ENCODE assay signal across 1 cellular context in genomic region chr22:38201718-38202436, GRCh38.
A peak's percentile ranks its signal among the peaks of the same experiment; 100 is the strongest.
TF ChIP-seq lines count a peak whose summit lies in the region.

MAFF (plus strand) TSS chr22:38201994; CDS start chr22:38213854, 11,860 bp downstream.

TF ChIP-seq in HepG2, 621 proteins besides CTCF, POLR2A, EP300 and RAD21 (continued from another document and continues in another):
- peak; percentile 72; the same call in 1 of the 2 replicates for TF ChIP-seq HMGXB3 (CRISPR knock-in tag; IDR thresholded peaks at IDR 0.05; ENCODE audit: borderline replicate concordance)
- no peak for TF ChIP-seq ZNF570 (CRISPR knock-in tag; IDR thresholded peaks at IDR 0.05; ENCODE audit: borderline replicate concordance)
- no peak for TF ChIP-seq TOE1 (CRISPR knock-in tag; IDR thresholded peaks at IDR 0.05)
- no peak for TF ChIP-seq JUNB (CRISPR knock-in tag; IDR thresholded peaks at IDR 0.05; ENCODE audit: borderline replicate concordance)
- peak; percentile 68; the same call in 1 of the 2 replicates for TF ChIP-seq MYPOP (CRISPR knock-in tag; IDR thresholded peaks at IDR 0.05)
- TF ChIP-seq ZNF343 (CRISPR knock-in tag; IDR thresholded peaks at IDR 0.05) = no peak
- no peak for TF ChIP-seq SNAPC2 (CRISPR knock-in tag; IDR thresholded peaks at IDR 0.05)
- peak; percentile 69 for TF ChIP-seq PHF8 (CRISPR knock-in tag; IDR thresholded peaks at IDR 0.05)
- no peak for TF ChIP-seq AGO1 (IDR thresholded peaks at IDR 0.05; ENCODE audit: low read depth, low read length, poor library complexity, severe bottlenecking)
- no peak for TF ChIP-seq HNF4G (IDR thresholded peaks at IDR 0.05; ENCODE audit: borderline replicate concordance, low read depth, low read length)
- no peak for TF ChIP-seq HNF4G (CRISPR knock-in tag; IDR thresholded peaks at IDR 0.05; ENCODE audit: borderline replicate concordance, low read depth)
- no peak for TF ChIP-seq PITX1 (CRISPR knock-in tag; IDR thresholded peaks at IDR 0.05)
- peak; percentile 52; the same call in 1 of the 2 replicates for TF ChIP-seq GATAD1 (CRISPR knock-in tag; IDR thresholded peaks at IDR 0.05)
- TF ChIP-seq ZMYM4 (CRISPR knock-in tag; IDR thresholded peaks at IDR 0.05) = peak; percentile 18; the same call in 1 of the 2 replicates
- TF ChIP-seq ZNF883 (CRISPR knock-in tag; IDR thresholded peaks at IDR 0.05; ENCODE audit: not compliant biosample characterization) = no peak
- TF ChIP-seq ZNF329 (CRISPR knock-in tag; IDR thresholded peaks at IDR 0.05; ENCODE audit: low read depth) = no peak
- no peak for TF ChIP-seq TAF15 (IDR thresholded peaks at IDR 0.05; ENCODE audit: low read depth, low read length, poor library complexity, severe bottlenecking)
- TF ChIP-seq, protein P1, sequence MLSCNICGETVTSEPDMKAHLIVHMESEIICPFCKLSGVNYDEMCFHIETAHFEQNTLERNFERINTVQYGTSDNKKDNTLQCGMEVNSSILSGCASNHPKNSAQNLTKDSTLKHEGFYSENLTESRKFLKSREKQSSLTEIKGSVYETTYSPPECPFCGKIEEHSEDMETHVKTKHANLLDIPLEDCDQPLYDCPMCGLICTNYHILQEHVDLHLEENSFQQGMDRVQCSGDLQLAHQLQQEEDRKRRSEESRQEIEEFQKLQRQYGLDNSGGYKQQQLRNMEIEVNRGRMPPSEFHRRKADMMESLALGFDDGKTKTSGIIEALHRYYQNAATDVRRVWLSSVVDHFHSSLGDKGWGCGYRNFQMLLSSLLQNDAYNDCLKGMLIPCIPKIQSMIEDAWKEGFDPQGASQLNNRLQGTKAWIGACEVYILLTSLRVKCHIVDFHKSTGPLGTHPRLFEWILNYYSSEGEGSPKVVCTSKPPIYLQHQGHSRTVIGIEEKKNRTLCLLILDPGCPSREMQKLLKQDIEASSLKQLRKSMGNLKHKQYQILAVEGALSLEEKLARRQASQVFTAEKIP (CRISPR knock-in tag; IDR thresholded peaks at IDR 0.05; ENCODE audit: borderline replicate concordance) = no peak
- TF ChIP-seq ARID4A (CRISPR knock-in tag; IDR thresholded peaks at IDR 0.05; ENCODE audit: borderline replicate concordance) = peak; percentile 65; the same call in 1 of the 2 replicates
- TF ChIP-seq ELF4 (CRISPR knock-in tag; IDR thresholded peaks at IDR 0.05; ENCODE audit: borderline replicate concordance) = no peak
- TF ChIP-seq AGO2 (optimal IDR thresholded peaks at IDR 0.05; ENCODE audit: low read depth, low read length) = peak; percentile 10
- TF ChIP-seq KDM5A (IDR thresholded peaks at IDR 0.05; ENCODE audit: borderline replicate concordance, low read length) = peak; percentile 38; the same call in 1 of the 2 replicates
- no peak for TF ChIP-seq EEA1 (CRISPR knock-in tag; IDR thresholded peaks at IDR 0.05; ENCODE audit: borderline replicate concordance)
- TF ChIP-seq CC2D1A (CRISPR knock-in tag; IDR thresholded peaks at IDR 0.05) = no peak
- TF ChIP-seq LRRFIP1 (CRISPR knock-in tag; conservative IDR thresholded peaks at IDR 0.05) = no peak
- no peak for TF ChIP-seq STAT6 (CRISPR knock-in tag; IDR thresholded peaks at IDR 0.05; ENCODE audit: borderline replicate concordance)
- TF ChIP-seq, protein P2, sequence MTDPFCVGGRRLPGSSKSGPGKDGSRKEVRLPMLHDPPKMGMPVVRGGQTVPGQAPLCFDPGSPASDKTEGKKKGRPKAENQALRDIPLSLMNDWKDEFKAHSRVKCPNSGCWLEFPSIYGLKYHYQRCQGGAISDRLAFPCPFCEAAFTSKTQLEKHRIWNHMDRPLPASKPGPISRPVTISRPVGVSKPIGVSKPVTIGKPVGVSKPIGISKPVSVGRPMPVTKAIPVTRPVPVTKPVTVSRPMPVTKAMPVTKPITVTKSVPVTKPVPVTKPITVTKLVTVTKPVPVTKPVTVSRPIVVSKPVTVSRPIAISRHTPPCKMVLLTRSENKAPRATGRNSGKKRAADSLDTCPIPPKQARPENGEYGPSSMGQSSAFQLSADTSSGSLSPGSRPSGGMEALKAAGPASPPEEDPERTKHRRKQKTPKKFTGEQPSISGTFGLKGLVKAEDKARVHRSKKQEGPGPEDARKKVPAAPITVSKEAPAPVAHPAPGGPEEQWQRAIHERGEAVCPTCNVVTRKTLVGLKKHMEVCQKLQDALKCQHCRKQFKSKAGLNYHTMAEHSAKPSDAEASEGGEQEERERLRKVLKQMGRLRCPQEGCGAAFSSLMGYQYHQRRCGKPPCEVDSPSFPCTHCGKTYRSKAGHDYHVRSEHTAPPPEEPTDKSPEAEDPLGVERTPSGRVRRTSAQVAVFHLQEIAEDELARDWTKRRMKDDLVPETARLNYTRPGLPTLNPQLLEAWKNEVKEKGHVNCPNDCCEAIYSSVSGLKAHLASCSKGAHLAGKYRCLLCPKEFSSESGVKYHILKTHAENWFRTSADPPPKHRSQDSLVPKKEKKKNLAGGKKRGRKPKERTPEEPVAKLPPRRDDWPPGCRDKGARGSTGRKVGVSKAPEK (CRISPR knock-in tag; IDR thresholded peaks at IDR 0.05; ENCODE audit: borderline replicate concordance) = no peak
- TF ChIP-seq HOXD1 (CRISPR knock-in tag; IDR thresholded peaks at IDR 0.05) = no peak
- TF ChIP-seq, protein P3, sequence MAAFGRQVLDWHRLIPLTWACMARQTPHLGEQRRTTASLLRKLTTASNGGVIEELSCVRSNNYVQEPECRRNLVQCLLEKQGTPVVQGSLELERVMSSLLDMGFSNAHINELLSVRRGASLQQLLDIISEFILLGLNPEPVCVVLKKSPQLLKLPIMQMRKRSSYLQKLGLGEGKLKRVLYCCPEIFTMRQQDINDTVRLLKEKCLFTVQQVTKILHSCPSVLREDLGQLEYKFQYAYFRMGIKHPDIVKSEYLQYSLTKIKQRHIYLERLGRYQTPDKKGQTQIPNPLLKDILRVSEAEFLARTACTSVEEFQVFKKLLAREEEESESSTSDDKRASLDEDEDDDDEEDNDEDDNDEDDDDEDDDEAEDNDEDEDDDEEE (CRISPR knock-in tag; IDR thresholded peaks at IDR 0.05) = no peak
- TF ChIP-seq ELF1 (CRISPR knock-in tag; IDR thresholded peaks at IDR 0.05) = no peak
- no peak for TF ChIP-seq JARID2 (CRISPR knock-in tag; IDR thresholded peaks at IDR 0.05; ENCODE audit: insufficient replicate concordance)
- TF ChIP-seq TBP (CRISPR knock-in tag; IDR thresholded peaks at IDR 0.05) = no peak
- no peak for TF ChIP-seq ZFP36L1 (CRISPR knock-in tag; IDR thresholded peaks at IDR 0.05)
- TF ChIP-seq PRPF4 (IDR thresholded peaks at IDR 0.05; ENCODE audit: low read depth, low read length, poor library complexity, severe bottlenecking) = no peak
- TF ChIP-seq ZMAT3 (CRISPR knock-in tag; conservative IDR thresholded peaks at IDR 0.05) = no peak
- no peak for TF ChIP-seq SCMH1 (CRISPR knock-in tag; IDR thresholded peaks at IDR 0.05; ENCODE audit: borderline replicate concordance)
- TF ChIP-seq, protein P4, sequence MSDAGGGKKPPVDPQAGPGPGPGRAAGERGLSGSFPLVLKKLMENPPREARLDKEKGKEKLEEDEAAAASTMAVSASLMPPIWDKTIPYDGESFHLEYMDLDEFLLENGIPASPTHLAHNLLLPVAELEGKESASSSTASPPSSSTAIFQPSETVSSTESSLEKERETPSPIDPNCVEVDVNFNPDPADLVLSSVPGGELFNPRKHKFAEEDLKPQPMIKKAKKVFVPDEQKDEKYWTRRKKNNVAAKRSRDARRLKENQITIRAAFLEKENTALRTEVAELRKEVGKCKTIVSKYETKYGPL (CRISPR knock-in tag; IDR thresholded peaks at IDR 0.05) = no peak
- TF ChIP-seq POGZ (CRISPR knock-in tag; IDR thresholded peaks at IDR 0.05) = no peak
- TF ChIP-seq FOSL1 (CRISPR knock-in tag; IDR thresholded peaks at IDR 0.05; ENCODE audit: borderline replicate concordance) = peak; percentile 53; the same call in 1 of the 2 replicates
- no peak for TF ChIP-seq RCOR2 (CRISPR knock-in tag; IDR thresholded peaks at IDR 0.05)
